1 cellular context compared by ENCODE assay signal in genomic region chr13:50699874-50700663, GRCh38.
TF ChIP-seq lines count a peak whose summit lies in the region.

No MANE protein-coding gene starts in this region.

TF ChIP-seq in GM23338, 12 proteins besides CTCF, POLR2A, EP300 and RAD21 (continued from another document):
- TF ChIP-seq ETS1 (IDR thresholded peaks at IDR 0.05), result no peak
- TF ChIP-seq NANOG (IDR thresholded peaks at IDR 0.05; ENCODE audit: borderline replicate concordance), result no peak
- TF ChIP-seq POLR2AphosphoS5 (IDR thresholded peaks at IDR 0.05; ENCODE audit: low read depth), result no peak
- no peak for TF ChIP-seq EZH2 (IDR thresholded peaks at IDR 0.05; ENCODE audit: low read depth, unreplicated experiment)
